9 cellular contexts compared by ENCODE assay signal in the genomic region with DNA sequence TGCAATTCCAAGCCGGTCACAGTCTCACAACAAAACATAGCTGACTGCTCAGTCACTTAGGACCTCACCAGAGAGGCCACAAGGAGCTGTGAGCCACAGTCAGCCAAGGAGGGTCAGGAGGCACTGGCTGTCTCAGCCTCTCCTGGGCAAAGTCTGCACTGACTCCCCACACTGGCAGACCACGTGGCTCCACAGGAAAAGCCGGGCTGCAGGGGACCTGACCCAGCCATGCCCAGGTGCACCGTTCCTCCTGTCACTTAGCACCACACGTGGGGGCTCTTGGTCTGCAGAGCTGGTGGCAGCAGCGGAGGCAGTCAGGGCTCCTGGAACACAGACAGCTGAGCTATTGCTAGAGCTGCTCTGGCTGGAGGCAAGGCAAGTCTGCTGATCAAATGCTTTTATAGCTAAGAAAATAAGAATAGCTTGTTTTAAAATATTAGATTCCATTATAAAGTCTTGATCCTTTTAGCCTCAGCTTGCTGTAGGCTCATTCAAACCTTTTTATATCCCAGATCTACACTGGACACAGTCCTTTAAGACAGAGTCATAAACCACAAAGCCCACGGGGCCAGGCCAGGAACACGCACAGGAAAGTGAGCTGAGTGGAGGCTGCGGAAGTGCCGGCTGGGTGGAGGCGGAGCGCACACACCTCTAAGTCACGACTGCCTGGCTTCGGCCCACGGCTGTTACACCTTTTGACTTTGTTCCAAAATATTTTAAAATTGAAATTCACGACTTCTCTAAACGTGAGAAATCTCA.
A peak's percentile ranks its signal among the peaks of the same experiment; 100 is the strongest.
DNase-seq lines count a peak whose midpoint lies in the region; ATAC-seq and TF ChIP-seq lines count a peak whose summit lies in the region.
"Had no signal": no experiment of that assay in that cellular context is flagged by ENCODE, and none has a peak within 500 bp of the region (broad histone marks: within the 10 kb centered on the region; RNA-seq: fewer than 3 reads in every experiment).

No MANE protein-coding gene starts in this region.

- no peak overlapping the region for H3K4me2 ChIP-seq in GM23338

- peak; percentile 60 for ATAC-seq in GM23338
- peak; percentile 55 for ATAC-seq in RWPE2 (ENCODE audit: low read depth)
- no peak for ATAC-seq in HG03097 (IDR thresholded peaks at IDR 0.05; ENCODE audit: low FRiP score, unreplicated experiment)

- H3K9me3 ChIP-seq in RWPE2 (ENCODE audit: severe bottlenecking) (no peaks in the 10 kb centered on the region), spleen (no peaks in the 10 kb centered on the region), SJCRH30 (replicated peaks) (no peaks in the 10 kb centered on the region)

- TF ChIP-seq CTCF in GM23338 (conservative IDR thresholded peaks at IDR 0.05; ENCODE audit: low read depth in 2 of 2) = no peak
- TF ChIP-seq CTCF in RWPE2 (IDR thresholded peaks at IDR 0.05; ENCODE audit: poor library complexity, severe bottlenecking) = no peak
- TF ChIP-seq CTCF in spleen (IDR thresholded peaks at IDR 0.05 in 8 of 11, conservative IDR thresholded peaks at IDR 0.05 in 3 of 11) = no peak
- no peak for TF ChIP-seq CTCF in CD14-positive monocyte (IDR thresholded peaks at IDR 0.05)

- H3K9me2 ChIP-seq in GM23338 (ENCODE audit: insufficient read depth) = no peaks in the 10 kb centered on the region

- peaks cover under 1% of the 10 kb centered on the region for H3K27me3 Mint-ChIP-seq in GM23338 (ENCODE audit: insufficient read depth, low read depth, poor library complexity)
- peaks cover 2 to 7% (median 4%) of the 10 kb centered on the region in 3 donors for H3K27me3 Mint-ChIP-seq in CD14-positive monocyte (ENCODE audit: low read depth in 3 of 3)
- H3K27me3 Mint-ChIP-seq: stimulated activated naive CD8-positive, alpha-beta T cell treated with anti-CD3 and anti-CD28 coated beads, Interleukin-15, Interleukin-2, amounts not matched to agents 100 ng/mL and 50 ng/mL, for 24 hours had no signal

- WGBS in spleen, 5 donors = 9 to 18% (median 13%) methylated on average over 12 to 17 of the region's 17 CpGs

- DNase-seq in GM23338 (ENCODE audit: low spot score) (peak; percentile 17), RWPE2 (ENCODE audit: low spot score) (no peak), fibroblast of peridontal ligament (ENCODE audit: extremely low read depth) (peak; percentile 30), spleen (peak; percentile 85), SJCRH30 (no peak), CD14-positive monocyte (ENCODE audit: low spot score) (no peak)
- no peak for DNase-seq in central memory CD4-positive, alpha-beta T cell

- H3K4me1 ChIP-seq in GM23338 (ENCODE audit: insufficient read depth) (peaks cover 9% of the 10 kb centered on the region; the same call in 1 of the 2 replicates), RWPE2 (ENCODE audit: insufficient read depth, poor library complexity, severe bottlenecking) (peaks cover 8% of the 10 kb centered on the region), spleen (peaks cover 0 to 63% (median 20%) of the 10 kb centered on the region in 6 donors), SJCRH30 (no peaks in the 10 kb centered on the region)

- H3K4me1 Mint-ChIP-seq in GM23338 (peaks cover 20% of the 10 kb centered on the region), CD14-positive monocyte (peaks cover 52% of the 10 kb centered on the region)

- H3K36me3 Mint-ChIP-seq in GM23338 (ENCODE audit: low read depth) (no peaks in the 10 kb centered on the region), CD14-positive monocyte (no peaks in the 10 kb centered on the region)

- 0 out of 2 replicates have a peak overlapping the region, but pooled peaks have one; percentile 73 for H2AFZ ChIP-seq in GM23338

- H3K27me3 ChIP-seq in GM23338 (ENCODE audit: insufficient read depth) = no peaks in the 10 kb centered on the region
- H3K27me3 ChIP-seq in RWPE2 (ENCODE audit: insufficient read depth, poor library complexity, severe bottlenecking) = no peaks in the 10 kb centered on the region
- peaks cover 0 to 3% (median 0%) of the 10 kb centered on the region in 7 donors for H3K27me3 ChIP-seq in spleen (replicated peaks in 1 of 7)
- no peaks in the 10 kb centered on the region for H3K27me3 ChIP-seq in SJCRH30

- H3F3A ChIP-seq in GM23338 (replicated peaks; ENCODE audit: low read depth) = no peaks in the 10 kb centered on the region

- H3K4me3 ChIP-seq in GM23338 (no peak overlapping the region), RWPE2 (ENCODE audit: severe bottlenecking) (no peak overlapping the region), spleen (no peak overlapping the region), SJCRH30 (no peak overlapping the region)

- H3K9me3 Mint-ChIP-seq in GM23338 (no peaks in the 10 kb centered on the region), CD14-positive monocyte (peaks cover 0 to 2% (median 0%) of the 10 kb centered on the region in 7 donors)
- H3K9me3 Mint-ChIP-seq: stimulated activated naive CD8-positive, alpha-beta T cell treated with anti-CD3 and anti-CD28 coated beads, Interleukin-15, Interleukin-2, amounts not matched to agents 100 ng/mL and 50 ng/mL, for 24 hours had no signal

- no peak for TF ChIP-seq POLR2A in spleen (IDR thresholded peaks at IDR 0.05)

- no peak overlapping the region for H3K4me3 Mint-ChIP-seq in GM23338
- peak overlapping the region in 1 of 2 donors; percentile 67 for H3K4me3 Mint-ChIP-seq in CD14-positive monocyte
- H3K4me3 Mint-ChIP-seq: stimulated activated naive CD8-positive, alpha-beta T cell treated with anti-CD3 and anti-CD28 coated beads, Interleukin-15, Interleukin-2, amounts not matched to agents 100 ng/mL and 50 ng/mL, for 24 hours had no signal

- H3K27ac Mint-ChIP-seq in GM23338 (no peak overlapping the region), CD14-positive monocyte (peak overlapping the region in 1 of 7 donors; percentile 63)
- H3K27ac Mint-ChIP-seq: stimulated activated naive CD8-positive, alpha-beta T cell treated with anti-CD3 and anti-CD28 coated beads, Interleukin-15, Interleukin-2, amounts not matched to agents 100 ng/mL and 50 ng/mL, for 24 hours had no signal

- H4K20me1 ChIP-seq in GM23338 (replicated peaks; ENCODE audit: insufficient read depth) = no peaks in the 10 kb centered on the region

- H3K27ac ChIP-seq in GM23338 (ENCODE audit: low read depth) (no peak overlapping the region), RWPE2 (ENCODE audit: poor library complexity, severe bottlenecking) (no peak overlapping the region), spleen (peak overlapping the region in 5 of 8 donors; percentile 20 to 63 (median 34)), SJCRH30 (no peak overlapping the region)

- H3K36me3 ChIP-seq in GM23338 (ENCODE audit: insufficient read depth) = no peaks in the 10 kb centered on the region
- no peaks in the 10 kb centered on the region for H3K36me3 ChIP-seq in RWPE2 (ENCODE audit: low read depth)
- H3K36me3 ChIP-seq in spleen = no peaks in the 10 kb centered on the region
- H3K36me3 ChIP-seq in SJCRH30 = no peaks in the 10 kb centered on the region

- intact Hi-C loops in spleen (cut with DNase I; ENCODE audit: low total_unique reads) (no loop called here), CD14-positive monocyte (cut with micrococcal nuclease) (loop anchor here (5.0 kb wide), 3 partner anchors 33 to 238 kb away; no protein-coding TSS in a partner anchor)

- H3K79me2 ChIP-seq in GM23338 (replicated peaks; ENCODE audit: insufficient read depth) = no peaks in the 10 kb centered on the region

TF ChIP-seq in GM23338, 12 proteins besides CTCF, POLR2A, EP300 and RAD21 (continues in another document):
- TF ChIP-seq CREB1 (CRISPR knock-in tag; IDR thresholded peaks at IDR 0.05; ENCODE audit: low read depth) (no peak), EZH2 (IDR thresholded peaks at IDR 0.05; ENCODE audit: low read depth, unreplicated experiment) (no peak), EZH2phosphoT487 (IDR thresholded peaks at IDR 0.05; ENCODE audit: unreplicated experiment) (no peak), ZNF114 (CRISPR knock-in tag; IDR thresholded peaks at IDR 0.05) (no peak), NANOG (IDR thresholded peaks at IDR 0.05; ENCODE audit: borderline replicate concordance) (no peak), POLR2AphosphoS5 (IDR thresholded peaks at IDR 0.05; ENCODE audit: low read depth) (no peak), JUNB (IDR thresholded peaks at IDR 0.05; ENCODE audit: unreplicated experiment) (no peak)
- TF ChIP-seq, protein P1, sequence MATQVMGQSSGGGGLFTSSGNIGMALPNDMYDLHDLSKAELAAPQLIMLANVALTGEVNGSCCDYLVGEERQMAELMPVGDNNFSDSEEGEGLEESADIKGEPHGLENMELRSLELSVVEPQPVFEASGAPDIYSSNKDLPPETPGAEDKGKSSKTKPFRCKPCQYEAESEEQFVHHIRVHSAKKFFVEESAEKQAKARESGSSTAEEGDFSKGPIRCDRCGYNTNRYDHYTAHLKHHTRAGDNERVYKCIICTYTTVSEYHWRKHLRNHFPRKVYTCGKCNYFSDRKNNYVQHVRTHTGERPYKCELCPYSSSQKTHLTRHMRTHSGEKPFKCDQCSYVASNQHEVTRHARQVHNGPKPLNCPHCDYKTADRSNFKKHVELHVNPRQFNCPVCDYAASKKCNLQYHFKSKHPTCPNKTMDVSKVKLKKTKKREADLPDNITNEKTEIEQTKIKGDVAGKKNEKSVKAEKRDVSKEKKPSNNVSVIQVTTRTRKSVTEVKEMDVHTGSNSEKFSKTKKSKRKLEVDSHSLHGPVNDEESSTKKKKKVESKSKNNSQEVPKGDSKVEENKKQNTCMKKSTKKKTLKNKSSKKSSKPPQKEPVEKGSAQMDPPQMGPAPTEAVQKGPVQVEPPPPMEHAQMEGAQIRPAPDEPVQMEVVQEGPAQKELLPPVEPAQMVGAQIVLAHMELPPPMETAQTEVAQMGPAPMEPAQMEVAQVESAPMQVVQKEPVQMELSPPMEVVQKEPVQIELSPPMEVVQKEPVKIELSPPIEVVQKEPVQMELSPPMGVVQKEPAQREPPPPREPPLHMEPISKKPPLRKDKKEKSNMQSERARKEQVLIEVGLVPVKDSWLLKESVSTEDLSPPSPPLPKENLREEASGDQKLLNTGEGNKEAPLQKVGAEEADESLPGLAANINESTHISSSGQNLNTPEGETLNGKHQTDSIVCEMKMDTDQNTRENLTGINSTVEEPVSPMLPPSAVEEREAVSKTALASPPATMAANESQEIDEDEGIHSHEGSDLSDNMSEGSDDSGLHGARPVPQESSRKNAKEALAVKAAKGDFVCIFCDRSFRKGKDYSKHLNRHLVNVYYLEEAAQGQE (IDR thresholded peaks at IDR 0.05; ENCODE audit: unreplicated experiment) = no peak
- TF ChIP-seq, protein P2, sequence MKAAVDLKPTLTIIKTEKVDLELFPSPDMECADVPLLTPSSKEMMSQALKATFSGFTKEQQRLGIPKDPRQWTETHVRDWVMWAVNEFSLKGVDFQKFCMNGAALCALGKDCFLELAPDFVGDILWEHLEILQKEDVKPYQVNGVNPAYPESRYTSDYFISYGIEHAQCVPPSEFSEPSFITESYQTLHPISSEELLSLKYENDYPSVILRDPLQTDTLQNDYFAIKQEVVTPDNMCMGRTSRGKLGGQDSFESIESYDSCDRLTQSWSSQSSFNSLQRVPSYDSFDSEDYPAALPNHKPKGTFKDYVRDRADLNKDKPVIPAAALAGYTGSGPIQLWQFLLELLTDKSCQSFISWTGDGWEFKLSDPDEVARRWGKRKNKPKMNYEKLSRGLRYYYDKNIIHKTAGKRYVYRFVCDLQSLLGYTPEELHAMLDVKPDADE (IDR thresholded peaks at IDR 0.05) = no peak

Comparison
In these comparisons a context has a peak if more than half of its experiments do, and no peak if none do; other contexts are left out.
1. DNase-seq: peak in GM23338 (single experiment), fibroblast of peridontal ligament (single experiment) and spleen (single experiment); none in RWPE2 (single experiment), SJCRH30 (0 of 2), CD14-positive monocyte (single experiment) and central memory CD4-positive, alpha-beta T cell (single experiment).
2. H3K27ac ChIP-seq: peak in spleen (5 of 8); none in GM23338 (single experiment), RWPE2 (single experiment) and SJCRH30 (single experiment).